ENCODE assay signal across 19 cellular contexts in the genomic region with DNA sequence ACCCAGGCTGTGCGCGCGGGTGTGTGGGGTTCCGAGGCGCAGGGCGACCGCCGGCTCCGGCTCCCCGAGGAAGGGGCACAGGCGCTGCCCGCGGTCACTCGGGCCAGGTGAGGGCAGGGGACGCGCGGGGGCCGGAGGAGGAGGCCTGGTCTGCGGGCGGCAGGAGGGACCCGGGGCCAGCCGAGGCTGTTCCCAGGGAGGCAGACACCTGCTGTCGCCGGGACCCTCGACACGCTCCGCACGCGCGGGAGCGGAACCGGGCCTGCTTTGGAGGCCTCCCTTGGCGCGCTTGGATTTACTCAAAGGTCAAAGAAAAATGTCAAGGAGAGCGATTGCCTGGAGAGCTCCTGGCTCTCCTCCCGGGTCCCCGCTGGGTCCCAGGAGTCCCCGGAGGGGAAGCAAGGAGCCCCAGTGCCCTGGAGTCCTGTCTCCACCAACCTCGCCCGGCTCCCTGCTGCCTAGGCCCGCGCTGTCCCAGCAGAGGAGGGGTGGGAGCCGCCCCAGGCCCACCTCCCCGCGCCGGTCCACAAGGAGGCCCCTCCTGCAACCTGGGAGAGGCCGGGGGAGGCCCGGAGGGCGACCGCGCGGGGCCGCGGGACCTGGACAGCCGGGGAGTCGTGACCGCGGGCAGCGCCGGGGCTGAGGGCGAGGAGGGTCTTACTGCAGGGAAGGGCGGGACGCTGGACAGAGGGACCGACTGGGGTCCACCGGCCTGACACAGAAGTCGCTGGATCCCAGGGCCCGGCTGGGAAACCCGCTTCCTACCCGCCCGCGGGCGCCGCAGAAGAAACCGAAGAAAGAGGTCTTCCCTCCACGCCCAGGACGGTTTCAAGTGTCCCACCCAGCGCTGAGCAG.
DNase-seq lines count a peak whose midpoint lies in the region; ATAC-seq, FAIRE-seq and TF ChIP-seq lines count a peak whose summit lies in the region.
"Had no signal": no experiment of that assay in that cellular context is flagged by ENCODE, and none has a peak within 500 bp of the region (broad histone marks: within the 10 kb centered on the region; RNA-seq: fewer than 3 reads in every experiment).

No MANE protein-coding gene starts in this region.

- peak; percentile 30 for ATAC-seq in stimulated activated naive CD8-positive, alpha-beta T cell treated with anti-CD3 and anti-CD28 coated beads, Interleukin-15, amount 100 ng/mL, for 72 hours
- ATAC-seq in stimulated activated naive CD8-positive, alpha-beta T cell treated with anti-CD3 and anti-CD28 coated beads, Interleukin-15, Interleukin-2, amounts not matched to agents 100 U/mL and 50 U/mL, for 24 hours, result no peak
- no peak for ATAC-seq in upper lobe of right lung
- ATAC-seq: activated CD4-positive, CD25-positive, alpha-beta regulatory T cell treated with anti-CD3 and anti-CD28 coated beads, Interleukin-2, amount 50 U/mL, for 24 hours; activated T-helper 17 cell treated with anti-CD3 and anti-CD28 coated beads, Interleukin-2, amount 50 U/mL, for 72 hours; CD8-positive, alpha-beta T cell; K562; Panc1 had no signal

- no peak overlapping the region for H3K4ac ChIP-seq in H1 (replicated peaks; ENCODE audit: insufficient read length, low read depth, low read length)

- H3K14ac ChIP-seq in H1 (ENCODE audit: insufficient read length), result no peak overlapping the region

- H2BK5ac ChIP-seq in H1 (ENCODE audit: low read depth, low read length), result no peak overlapping the region

- peaks cover 0 to 17% (median 0%) of the 10 kb centered on the region in 4 experiments; a peak in 1 of 8 replicates for H3K36me3 ChIP-seq in H1 (ENCODE audit: control insufficient read depth in 2 of 4, insufficient read depth in 4 of 4, low read length in 3 of 4)
- H3K36me3 ChIP-seq in neural progenitor cell, result no peaks in the 10 kb centered on the region
- no peaks in the 10 kb centered on the region for H3K36me3 ChIP-seq in upper lobe of right lung
- H3K36me3 ChIP-seq: adrenal gland, tibial artery had no signal

- H3K4me1 ChIP-seq in H1 (replicated peaks in 1 of 4; ENCODE audit: control insufficient read depth in 3 of 4, insufficient read depth in 4 of 4, low read length in 3 of 4), result peaks cover 7 to 38% (median 18%) of the 10 kb centered on the region in 4 experiments
- H3K4me1 ChIP-seq in neural progenitor cell, result peaks cover 79% of the 10 kb centered on the region
- H3K4me1 ChIP-seq in upper lobe of right lung, result peaks cover 10% of the 10 kb centered on the region

- no peak overlapping the region for H3K23ac ChIP-seq in H1 (ENCODE audit: insufficient read length)

- POLR2A ChIA-PET in H1 (lab: Charles Lee; ENCODE audit: partially characterized antibody), result no interaction called here

- H2BK120ac ChIP-seq in H1 (replicated peaks; ENCODE audit: low read depth, low read length), result no peak overlapping the region

- peak overlapping the region in 1 of 2 donors; percentile 45 for H3K4me3 Mint-ChIP-seq in stimulated activated naive CD8-positive, alpha-beta T cell treated with anti-CD3 and anti-CD28 coated beads, Interleukin-15, amount 100 ng/mL, for 72 hours
- H3K4me3 Mint-ChIP-seq in neural progenitor cell, result peak overlapping the region; percentile 98
- H3K4me3 Mint-ChIP-seq: activated T-helper 17 cell treated with anti-CD3 and anti-CD28 coated beads, Interleukin-2, amount 50 U/mL, for 72 hours had no signal

- H3K79me2 ChIP-seq in H1 (ENCODE audit: control insufficient read depth in 1 of 2, insufficient read depth in 2 of 2, low read length in 2 of 2), result no peaks in the 10 kb centered on the region
- peaks cover 27% of the 10 kb centered on the region for H3K79me2 ChIP-seq in neural progenitor cell (ENCODE audit: low read depth)

- peaks cover 87 to 97% (median 92%) of the 10 kb centered on the region in 4 experiments for H3K27me3 ChIP-seq in H1 (replicated peaks in 1 of 4; ENCODE audit: control insufficient read depth in 3 of 4, extremely low read depth in 1 of 4, insufficient read depth in 3 of 4, low read length in 3 of 4)
- peaks cover 100% of the 10 kb centered on the region for H3K27me3 ChIP-seq in neural progenitor cell
- peaks cover 99% of the 10 kb centered on the region for H3K27me3 ChIP-seq in upper lobe of right lung

- H4K91ac ChIP-seq in H1 (replicated peaks; ENCODE audit: insufficient read length, low read length), result no peak overlapping the region

- TF ChIP-seq RAD21 in H1 (IDR thresholded peaks at IDR 0.05 in 1 of 2, conservative IDR thresholded peaks at IDR 0.05 in 1 of 2; ENCODE audit: low read depth in 2 of 2, low read length in 2 of 2), result no peak

- H2BK12ac ChIP-seq in H1 (ENCODE audit: low read depth, low read length), result no peak overlapping the region

- H2AK5ac ChIP-seq in H1 (ENCODE audit: low read depth, low read length), result no peak overlapping the region

- H3K79me1 ChIP-seq in H1 (ENCODE audit: low read depth, low read length), result no peaks in the 10 kb centered on the region

- 3% methylated on average over 62 of the region's 77 CpGs; no CpG with 5 or more reads in 1 of the 2 experiments for WGBS in H1 (ENCODE audit: extremely low coverage in 1 of 2, insufficient coverage in 1 of 2, insufficient read length in 1 of 2, insufficient replicate concordance in 2 of 2, low coverage in 1 of 2, low lambda C conversion rate in 2 of 2, missing lambda C conversion rate in 1 of 2), 2 experiments

- TF ChIP-seq CTCF in H1 (IDR thresholded peaks at IDR 0.05; ENCODE audit: control extremely low read depth in 1 of 3, insufficient read depth in 1 of 3, low read depth in 1 of 3, low read length in 3 of 3) (no peak), neural progenitor cell (IDR thresholded peaks at IDR 0.05) (no peak), upper lobe of right lung (IDR thresholded peaks at IDR 0.05) (no peak)

- H2BK15ac ChIP-seq in H1 (ENCODE audit: low read length), result no peak overlapping the region

- no peak overlapping the region for H2BK20ac ChIP-seq in H1 (ENCODE audit: low read length)

- FAIRE-seq in H1 (lab: Jason Lieb, UNC), result no peak
- FAIRE-seq: K562 had no signal

- no peaks in the 10 kb centered on the region; a peak in 1 of 4 replicates for H3K9me3 ChIP-seq in H1 (ENCODE audit: insufficient read depth in 2 of 2, low read depth in 1 of 2, low read length in 1 of 2)
- no peaks in the 10 kb centered on the region for H3K9me3 ChIP-seq in neural progenitor cell (ENCODE audit: low read depth)
- H3K9me3 ChIP-seq in upper lobe of right lung, result no peaks in the 10 kb centered on the region
- H3K9me3 ChIP-seq: adrenal gland, tibial artery had no signal

- H3K36me3 Mint-ChIP-seq in neural progenitor cell, result peaks cover 42% of the 10 kb centered on the region
- H3K36me3 Mint-ChIP-seq: CD8-positive, alpha-beta T cell had no signal

- H3F3A ChIP-seq in neural progenitor cell (ENCODE audit: low read depth), result peaks cover 61% of the 10 kb centered on the region

- H3K9me3 Mint-ChIP-seq in stimulated activated naive CD8-positive, alpha-beta T cell treated with anti-CD3 and anti-CD28 coated beads, Interleukin-15, amount 100 ng/mL, for 72 hours, result no peaks in the 10 kb centered on the region
- H3K9me3 Mint-ChIP-seq in neural progenitor cell, result no peaks in the 10 kb centered on the region
- H3K9me3 Mint-ChIP-seq: activated T-helper 17 cell treated with anti-CD3 and anti-CD28 coated beads, Interleukin-2, amount 50 U/mL, for 72 hours; CD8-positive, alpha-beta T cell had no signal

- no peak overlapping the region for H4K5ac ChIP-seq in H1 (ENCODE audit: insufficient read length, low read depth, low read length)

- no peak overlapping the region for H3K9ac ChIP-seq in H1 (replicated peaks in 1 of 4; ENCODE audit: extremely low read depth in 1 of 4, low read depth in 3 of 4, low read length in 3 of 4)
- no peak overlapping the region for H3K9ac ChIP-seq in neural progenitor cell

- H3K4me3 ChIP-seq in H1 (ENCODE audit: extremely low read depth in 1 of 4, insufficient read depth in 2 of 4, low read depth in 3 of 4, low read length in 4 of 4) (peak overlapping the region in 2 of 4 experiments; percentile 5 to 58; a peak in 4 of 8 replicates), neural progenitor cell (peak overlapping the region; percentile 55), upper lobe of right lung (no peak overlapping the region)
- H3K4me3 ChIP-seq: adrenal gland, K562, tibial artery had no signal

- no peak overlapping the region for H3K56ac ChIP-seq in H1 (replicated peaks; ENCODE audit: insufficient read length, low read depth, low read length)

- H2AFZ ChIP-seq in H1 (ENCODE audit: low read length) (no peak overlapping the region), neural progenitor cell (replicated peaks) (no peak overlapping the region)

- no peak overlapping the region for H3K27ac Mint-ChIP-seq in stimulated activated naive CD8-positive, alpha-beta T cell treated with anti-CD3 and anti-CD28 coated beads, Interleukin-15, amount 100 ng/mL, for 72 hours
- H3K27ac Mint-ChIP-seq in neural progenitor cell, result peak overlapping the region; percentile 4
- H3K27ac Mint-ChIP-seq: activated T-helper 17 cell treated with anti-CD3 and anti-CD28 coated beads, Interleukin-2, amount 50 U/mL, for 72 hours; CD8-positive, alpha-beta T cell had no signal

- H3K27ac ChIP-seq in H1 (ENCODE audit: low read depth, low read length), result no peak overlapping the region
- H3K27ac ChIP-seq in neural progenitor cell, result no peak overlapping the region
- H3K27ac ChIP-seq in upper lobe of right lung, result no peak overlapping the region
- H3K27ac ChIP-seq: adrenal gland, tibial artery had no signal

- H3K4me2 ChIP-seq in H1 (ENCODE audit: insufficient read depth in 1 of 2, low read depth in 2 of 2, low read length in 2 of 2) (peak overlapping the region; percentile 56 to 78), neural progenitor cell (peak overlapping the region; percentile 95)

- intact Hi-C loops in upper lobe of right lung (cut with DNase I), result no loop called here

- TF ChIP-seq POLR2A in H1 (IDR thresholded peaks at IDR 0.05; ENCODE audit: control extremely low read depth in 1 of 2, low read depth in 2 of 2, low read length in 2 of 2), result no peak

- CTCF ChIA-PET in H1 (lab: Charles Lee; ENCODE audit: partially characterized antibody), result no interaction called here

- H4K8ac ChIP-seq in H1 (ENCODE audit: extremely low read depth, insufficient read depth, low read length), result no peak overlapping the region

- no peak for TF ChIP-seq EP300 in H1 (IDR thresholded peaks at IDR 0.05; ENCODE audit: borderline replicate concordance in 1 of 2, low read depth in 2 of 2, low read length in 2 of 2)

- H3K4me1 Mint-ChIP-seq in stimulated activated naive CD8-positive, alpha-beta T cell treated with anti-CD3 and anti-CD28 coated beads, Interleukin-15, amount 100 ng/mL, for 72 hours, result peaks cover 33% of the 10 kb centered on the region
- peaks cover 59% of the 10 kb centered on the region for H3K4me1 Mint-ChIP-seq in neural progenitor cell
- H3K4me1 Mint-ChIP-seq: activated T-helper 17 cell treated with anti-CD3 and anti-CD28 coated beads, Interleukin-2, amount 50 U/mL, for 72 hours had no signal

- peaks cover 92% of the 10 kb centered on the region for H3K27me3 Mint-ChIP-seq in stimulated activated naive CD8-positive, alpha-beta T cell treated with anti-CD3 and anti-CD28 coated beads, Interleukin-15, amount 100 ng/mL, for 72 hours
- H3K27me3 Mint-ChIP-seq in neural progenitor cell (ENCODE audit: insufficient read depth, low read depth), result peaks cover 13% of the 10 kb centered on the region

- no peak for DNase-seq in stimulated activated naive CD8-positive, alpha-beta T cell treated with anti-CD3 and anti-CD28 coated beads, Interleukin-15, amount 100 ng/mL, for 72 hours
- DNase-seq in stimulated activated naive CD8-positive, alpha-beta T cell treated with anti-CD3 and anti-CD28 coated beads, Interleukin-15, Interleukin-2, amounts not matched to agents 100 U/mL and 50 U/mL, for 24 hours, result no peak
- peak in 1 of 2 experiments; percentile 69 for DNase-seq in H1 (ENCODE audit: low read depth in 1 of 2, low spot score in 2 of 2)
- DNase-seq in neural progenitor cell (ENCODE audit: low spot score), result peak; percentile 61
- peak; percentile 60 for DNase-seq in upper lobe of right lung
- no peak for DNase-seq in stimulated activated CD8-positive, alpha-beta memory T cell treated with anti-CD3 and anti-CD28 coated beads, Interleukin-4, amount 100 ng/mL, for 48 hours
- DNase-seq in stimulated activated CD4-positive, alpha-beta T cell treated with anti-CD3 and anti-CD28 coated beads, Interleukin-1b, Interleukin-23, amount 100 ng/mL, for 48 hours, result no peak
- DNase-seq in NAMALWA (ENCODE audit: low spot score), result no peak
- DNase-seq: activated CD8-positive, alpha-beta memory T cell treated with anti-CD3 and anti-CD28 coated beads for 24 hours; CD8-positive, alpha-beta T cell; NCI-H187; NCI-H2227 treated with DMSO at 0.1 percent for 48 hours; NCI-H774 had no signal

- peaks cover 11% of the 10 kb centered on the region; the same call in 1 of the 2 replicates for H3K23me2 ChIP-seq in H1 (ENCODE audit: low read depth, low read length)

- H3K18ac ChIP-seq in H1 (ENCODE audit: extremely low read depth, low read length), result no peak overlapping the region

- H4K20me1 ChIP-seq in H1 (replicated peaks in 1 of 2; ENCODE audit: control insufficient read depth in 1 of 2, insufficient read depth in 2 of 2, low read length in 2 of 2) (peaks cover 25 to 34% of the 10 kb centered on the region in 2 experiments), neural progenitor cell (ENCODE audit: low read depth) (peaks cover 90% of the 10 kb centered on the region)

Comparison
In these comparisons a context has a peak if more than half of its experiments do, and no peak if none do; other contexts are left out.
1. DNase-seq: peak in neural progenitor cell (single experiment) and upper lobe of right lung (single experiment); none in stimulated activated naive CD8-positive, alpha-beta T cell treated with anti-CD3 and anti-CD28 coated beads, Interleukin-15, amount 100 ng/mL, for 72 hours (0 of 2), stimulated activated naive CD8-positive, alpha-beta T cell treated with anti-CD3 and anti-CD28 coated beads, Interleukin-15, Interleukin-2, amounts not matched to agents 100 U/mL and 50 U/mL, for 24 hours (single experiment), stimulated activated CD8-positive, alpha-beta memory T cell treated with anti-CD3 and anti-CD28 coated beads, Interleukin-4, amount 100 ng/mL, for 48 hours (single experiment), stimulated activated CD4-positive, alpha-beta T cell treated with anti-CD3 and anti-CD28 coated beads, Interleukin-1b, Interleukin-23, amount 100 ng/mL, for 48 hours (single experiment) and NAMALWA (single experiment).